ENCODE assay signal across 22 cellular contexts in the genomic region with DNA sequence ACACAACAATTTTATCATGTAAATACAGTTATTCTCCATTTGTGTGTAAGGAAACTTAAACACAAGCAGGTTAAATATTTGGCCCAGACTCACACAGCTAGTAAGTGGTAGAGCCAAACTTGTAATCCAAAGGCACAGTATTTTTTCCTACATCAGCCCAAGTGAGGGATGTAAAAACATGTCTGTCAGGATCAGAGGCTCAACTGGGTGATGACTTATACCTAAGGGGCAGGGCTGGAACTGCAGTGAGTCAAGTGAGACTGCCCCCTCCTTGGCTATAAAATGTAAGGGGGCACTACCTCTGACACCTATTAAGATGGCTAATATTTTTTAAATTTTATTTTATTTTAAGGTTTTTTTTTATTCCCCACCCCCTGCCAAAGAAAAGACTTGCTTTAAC.
DNase-seq lines count a peak whose midpoint lies in the region; ATAC-seq and TF ChIP-seq lines count a peak whose summit lies in the region.
"Had no signal": no experiment of that assay in that cellular context is flagged by ENCODE, and none has a peak within 500 bp of the region (broad histone marks: within the 10 kb centered on the region; RNA-seq: fewer than 3 reads in every experiment).

No MANE protein-coding gene starts in this region.

- no peak for TF ChIP-seq POLR2A in esophagus squamous epithelium (IDR thresholded peaks at IDR 0.05)

- H3K27me3 ChIP-seq in esophagus squamous epithelium, result no peaks in the 10 kb centered on the region
- H3K27me3 ChIP-seq: BE2C, BLaER1 had no signal

- TF ChIP-seq CTCF in epithelial cell of esophagus (IDR thresholded peaks at IDR 0.05; ENCODE audit: insufficient read depth, low read depth, low read length, missing control alignments) (no peak), esophagus squamous epithelium (IDR thresholded peaks at IDR 0.05) (peak in 2 of 6 experiments; percentile 5 to 15)

- H3K4me1 ChIP-seq in esophagus squamous epithelium, result peaks cover 12 to 54% (median 16%) of the 10 kb centered on the region in 3 donors
- H3K4me1 ChIP-seq: BE2C, BLaER1 had no signal

- ATAC-seq in GM18498 (IDR thresholded peaks at IDR 0.05; ENCODE audit: unreplicated experiment), result no peak
- ATAC-seq: GM12878 had no signal

- peak overlapping the region in 3 of 4 donors; percentile 28 to 75 (median 71) for H3K27ac ChIP-seq in esophagus squamous epithelium
- H3K27ac ChIP-seq: BLaER1 had no signal

- intact Hi-C loops in esophagus squamous epithelium (cut with DNase I), result no loop called here

- peak; percentile 68 for DNase-seq in epithelial cell of esophagus (ENCODE audit: low read depth)
- no peak for DNase-seq in esophagus squamous epithelium (lab: John Stamatoyannopoulos, UW)
- no peak for DNase-seq in SW 1271 (lab: John Stamatoyannopoulos, UW)
- no peak for DNase-seq in NCI-H1105 treated with DMSO at 0.1 percent for 48 hours (lab: John Stamatoyannopoulos, UW)
- DNase-seq: 8988T; ACHN; BE2C; C1 segment of cervical spinal cord; CD4-positive, alpha-beta memory T cell; CD4-positive, CD25-positive, alpha-beta regulatory T cell; CD8-positive, alpha-beta memory T cell; COR-L47; DMS 273 treated with DMSO at 0.1 percent for 48 hours; DMS153; DMS53; DMS79; DND-41; EL; GDM1 had no signal

- H3K4me3 ChIP-seq in epithelial cell of esophagus (ENCODE audit: low read length), result no peak overlapping the region
- no peak overlapping the region for H3K4me3 ChIP-seq in esophagus squamous epithelium
- H3K4me3 ChIP-seq: BLaER1, GM12878 had no signal

- no peaks in the 10 kb centered on the region for H3K9me3 ChIP-seq in esophagus squamous epithelium
- H3K9me3 ChIP-seq: BE2C, BLaER1 had no signal

- H3K36me3 ChIP-seq in esophagus squamous epithelium, result no peaks in the 10 kb centered on the region
- H3K36me3 ChIP-seq: BE2C, BLaER1 had no signal
